In genomic region chr1:150362721-150363425, GRCh38 we compare ENCODE assay signal across 8 cellular contexts. TPM values are rescaled to one million over a fixed set of nuclear protein-coding genes. Genes with fewer than 3 reads are reported as not detected.
DNase-seq lines count a peak whose midpoint lies in the region; ATAC-seq and TF ChIP-seq lines count a peak whose summit lies in the region.

No MANE protein-coding gene starts in this region.

- H3K27me3 ChIP-seq in right atrium auricular region (no peaks in the 10 kb centered on the region), parathyroid adenoma (ENCODE audit: control insufficient read depth, insufficient read depth, low read length) (no peaks in the 10 kb centered on the region)

- intact Hi-C loops in left ventricle myocardium superior (cut with micrococcal nuclease) = loop anchor here (10.0 kb wide), 1 partner anchor 62 kb away; no protein-coding TSS in a partner anchor

- DNase-seq in right atrium auricular region (ENCODE audit: low spot score) (no peak), left ventricle myocardium superior (no peak), SK-N-MC (ENCODE audit: low read depth, low spot score) (no peak), epithelial cell of esophagus (ENCODE audit: low read depth) (no peak), activated gamma-delta T cell treated with Interleukin-2 at 50 U/mL for 16 hours (no peak)

- H3K9ac ChIP-seq in SK-N-MC (ENCODE audit: insufficient read length) (peak overlapping the region; percentile 91), parathyroid adenoma (no peak overlapping the region)

- peak overlapping the region; percentile 70 for H2AFZ ChIP-seq in parathyroid adenoma

- TF ChIP-seq CTCF in right atrium auricular region (IDR thresholded peaks at IDR 0.05) (no peak), epithelial cell of esophagus (IDR thresholded peaks at IDR 0.05; ENCODE audit: insufficient read depth, low read depth, low read length, missing control alignments) (no peak), parathyroid adenoma (IDR thresholded peaks at IDR 0.05) (no peak)

- no peaks in the 10 kb centered on the region for H3K9me3 ChIP-seq in right atrium auricular region
- no peaks in the 10 kb centered on the region for H3K9me3 ChIP-seq in SK-N-MC (ENCODE audit: low read depth, low read length)
- no peaks in the 10 kb centered on the region for H3K9me3 ChIP-seq in parathyroid adenoma (ENCODE audit: control insufficient read depth, low read length)

- peaks cover 0 to 10% of the 10 kb centered on the region in 2 donors for H3K4me1 ChIP-seq in right atrium auricular region
- no peaks in the 10 kb centered on the region for H3K4me1 ChIP-seq in parathyroid adenoma

- ATAC-seq in left ventricle myocardium superior (no peak), HG03108 (IDR thresholded peaks at IDR 0.05; ENCODE audit: unreplicated experiment) (no peak), GM18519 (IDR thresholded peaks at IDR 0.05; ENCODE audit: low FRiP score, unreplicated experiment) (no peak)

- peak overlapping the region; percentile 100 for H3K4me2 ChIP-seq in parathyroid adenoma (ENCODE audit: low read length)

- peak overlapping the region; percentile 97 to 99 for H3K27ac ChIP-seq in right atrium auricular region
- peak overlapping the region; percentile 99 for H3K27ac ChIP-seq in SK-N-MC
- peak overlapping the region; percentile 97 for H3K27ac ChIP-seq in parathyroid adenoma

- peaks cover 6% of the 10 kb centered on the region for H3K79me2 ChIP-seq in parathyroid adenoma

- H3K36me3 ChIP-seq in right atrium auricular region = no peaks in the 10 kb centered on the region
- no peaks in the 10 kb centered on the region for H3K36me3 ChIP-seq in SK-N-MC (ENCODE audit: insufficient read depth, low read length)
- no peaks in the 10 kb centered on the region for H3K36me3 ChIP-seq in parathyroid adenoma (ENCODE audit: control insufficient read depth, insufficient read depth, low read length)

- peak overlapping the region; percentile 66 to 78 for H3K4me3 ChIP-seq in right atrium auricular region
- H3K4me3 ChIP-seq in SK-N-MC = peak overlapping the region; percentile 90
- H3K4me3 ChIP-seq in epithelial cell of esophagus (ENCODE audit: low read length) = peak overlapping the region; percentile 98
- H3K4me3 ChIP-seq in parathyroid adenoma (ENCODE audit: low read depth, low read length) = peak overlapping the region; percentile 100

RNA-seq across cellular contexts. Expression of gene RPRD2, which starts 1.1 kb away (rescaled TPM):
- 10 to 100 TPM; 18.5 to 24.0 TPM for total RNA-seq in right atrium auricular region
- total RNA-seq in left ventricle myocardium superior = 24.4 TPM

RNA-seq across cellular contexts. Expression of gene PRPF3, which starts 41.5 kb away (rescaled TPM):
- total RNA-seq in right atrium auricular region (10 to 100 TPM; 13.9 to 17.8 TPM), left ventricle myocardium superior (21.1 TPM)
